ENCODE assay signal across 1 cellular context in the genomic region with DNA sequence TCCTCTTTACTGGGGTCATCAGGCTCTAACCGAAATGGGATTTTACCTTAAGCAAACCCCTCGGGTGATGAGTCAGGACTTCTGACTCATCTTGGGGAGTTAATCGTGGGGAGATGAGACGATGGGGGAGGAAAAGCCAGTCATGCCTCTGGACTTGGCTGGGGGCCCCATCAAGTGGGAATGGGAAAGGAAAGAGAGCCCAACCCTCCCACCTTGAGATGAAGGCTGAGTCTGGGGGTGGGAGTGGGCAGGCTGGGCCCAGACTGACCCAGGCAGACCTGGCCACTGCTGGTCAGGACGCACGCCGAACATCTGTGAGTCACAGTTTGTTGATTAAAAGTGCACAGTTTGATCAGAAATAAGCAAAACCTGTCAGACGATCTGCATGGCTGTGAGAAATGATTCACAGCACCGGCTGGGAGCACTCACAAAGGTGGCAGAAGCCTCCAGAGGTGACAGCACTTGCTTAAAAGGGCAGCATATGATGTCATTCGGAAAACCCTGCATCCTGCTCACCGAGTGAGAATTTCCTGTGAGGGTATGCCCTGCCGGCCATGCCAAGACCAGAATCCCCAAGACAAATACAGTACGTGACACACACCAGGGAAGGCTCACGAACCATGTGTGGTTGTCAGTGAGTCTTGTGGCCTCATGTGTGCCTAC.
TF ChIP-seq lines count a peak whose summit lies in the region.

No MANE protein-coding gene starts in this region.

TF ChIP-seq in A549, 52 proteins besides CTCF, POLR2A, EP300 and RAD21 (continued from another document):
- TF ChIP-seq, protein P1, sequence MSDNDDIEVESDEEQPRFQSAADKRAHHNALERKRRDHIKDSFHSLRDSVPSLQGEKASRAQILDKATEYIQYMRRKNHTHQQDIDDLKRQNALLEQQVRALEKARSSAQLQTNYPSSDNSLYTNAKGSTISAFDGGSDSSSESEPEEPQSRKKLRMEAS (IDR thresholded peaks at IDR 0.05) = peak; percentile 69
TF ChIP-seq in A549: peak in this region for 11.
